In genomic region chr5:147666419-147666818, GRCh38 we compare ENCODE assay signal across 8 cellular contexts.
"Had no signal": no experiment of that assay in that cellular context is flagged by ENCODE, and none has a peak within 500 bp of the region (broad histone marks: within the 10 kb centered on the region; RNA-seq: fewer than 3 reads in every experiment).

No MANE protein-coding gene starts in this region.

- H3K4me3 ChIP-seq: GM12878 had no signal

- DNase-seq: GDM1, GF-D8 had no signal

- ATAC-seq: GM12878 had no signal

- FAIRE-seq: G401.6, GM12878, GM12891, GM12892, GM18507, GM19239 had no signal
